1 cellular context compared by ENCODE assay signal in genomic region chr11:30255637-30256036, GRCh38.
TF ChIP-seq lines count a peak whose summit lies in the region.

No MANE protein-coding gene starts in this region.

TF ChIP-seq in A549, 52 proteins besides CTCF, POLR2A, EP300 and RAD21 (continued from another document):
- no peak for TF ChIP-seq USF2 (IDR thresholded peaks at IDR 0.05)
- TF ChIP-seq NPAS2 (CRISPR knock-in tag; IDR thresholded peaks at IDR 0.05; ENCODE audit: borderline replicate concordance): no peak
- no peak for TF ChIP-seq RCOR1 (IDR thresholded peaks at IDR 0.05; ENCODE audit: low read depth, low read length)
- no peak for TF ChIP-seq ZFP36 (IDR thresholded peaks at IDR 0.05; ENCODE audit: borderline replicate concordance, partially characterized antibody)
- no peak for TF ChIP-seq ZSCAN20 (CRISPR knock-in tag; IDR thresholded peaks at IDR 0.05)
- no peak for TF ChIP-seq KDM5A (IDR thresholded peaks at IDR 0.05)
- no peak for TF ChIP-seq MAX (IDR thresholded peaks at IDR 0.05)
- no peak for TF ChIP-seq MYC (IDR thresholded peaks at IDR 0.05; ENCODE audit: borderline replicate concordance, low read length)
- TF ChIP-seq, protein P1, sequence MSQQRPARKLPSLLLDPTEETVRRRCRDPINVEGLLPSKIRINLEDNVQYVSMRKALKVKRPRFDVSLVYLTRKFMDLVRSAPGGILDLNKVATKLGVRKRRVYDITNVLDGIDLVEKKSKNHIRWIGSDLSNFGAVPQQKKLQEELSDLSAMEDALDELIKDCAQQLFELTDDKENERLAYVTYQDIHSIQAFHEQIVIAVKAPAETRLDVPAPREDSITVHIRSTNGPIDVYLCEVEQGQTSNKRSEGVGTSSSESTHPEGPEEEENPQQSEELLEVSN (IDR thresholded peaks at IDR 0.05; ENCODE audit: borderline replicate concordance, low read depth): no peak
- TF ChIP-seq JUNB (IDR thresholded peaks at IDR 0.05): no peak
- TF ChIP-seq SREBF2 (IDR thresholded peaks at IDR 0.05): no peak
